5 cellular contexts compared by ENCODE assay signal in genomic region chr9:105268254-105268653, GRCh38. TPM values are rescaled to one million over a fixed set of nuclear protein-coding genes. Genes with fewer than 3 reads are reported as not detected.
DNase-seq lines count a peak whose midpoint lies in the region; ATAC-seq and TF ChIP-seq lines count a peak whose summit lies in the region.
"Not testable (repeated sequence)": the region's sequence is repeated elsewhere in the genome, so short reads cannot be mapped to it uniquely, and the experiment has no call there.

No MANE protein-coding gene starts in this region.

- not testable (repeated sequence) for DNase-seq in GM23338 (ENCODE audit: low spot score); WTC11 (ENCODE audit: low spot score); left lobe of liver (ENCODE audit: low spot score); substantia nigra (lab: John Stamatoyannopoulos, UW)
- peak; percentile 37 for DNase-seq in midbrain (lab: John Stamatoyannopoulos, UW)

- POLR2A ChIA-PET in WTC11 (lab: Charles Lee), result not testable (repeated sequence)

- not testable (repeated sequence) for H3K36me3 ChIP-seq in GM23338 (ENCODE audit: insufficient read depth)

- not testable (repeated sequence) for H3K4me3 Mint-ChIP-seq in GM23338, WTC11

- ATAC-seq in GM23338, WTC11: not testable (repeated sequence)
- ATAC-seq in left lobe of liver, result peak; percentile 58

- H3K9me2 ChIP-seq in GM23338 (ENCODE audit: insufficient read depth), result not testable (repeated sequence)

- not testable (repeated sequence) for H3F3A ChIP-seq in GM23338 (replicated peaks; ENCODE audit: low read depth)

- not testable (repeated sequence) for H3K4me3 ChIP-seq in GM23338

- H3K4me1 Mint-ChIP-seq in GM23338, result peaks cover 33% of the 10 kb centered on the region
- H3K4me1 Mint-ChIP-seq in WTC11, result peaks cover 34% of the 10 kb centered on the region

- CTCF ChIA-PET in WTC11 (lab: Charles Lee), result interaction anchor here (1.1 kb wide), 1 partner anchor 12 kb away, joined by 3 read pairs; no protein-coding TSS in a partner anchor

- not testable (repeated sequence) for TF ChIP-seq CTCF in GM23338 (conservative IDR thresholded peaks at IDR 0.05; ENCODE audit: low read depth in 2 of 2); WTC11 (IDR thresholded peaks at IDR 0.05)

- not testable (repeated sequence) for H3K36me3 Mint-ChIP-seq in GM23338 (ENCODE audit: low read depth); WTC11

- not testable (repeated sequence) for H3K27me3 Mint-ChIP-seq in GM23338 (ENCODE audit: insufficient read depth, low read depth, poor library complexity); WTC11 (ENCODE audit: low read depth)

- H3K9me3 Mint-ChIP-seq in GM23338, WTC11: not testable (repeated sequence)

- not testable (repeated sequence) for H3K4me2 ChIP-seq in GM23338

- H4K20me1 ChIP-seq in GM23338 (replicated peaks; ENCODE audit: insufficient read depth), result not testable (repeated sequence)

- H3K79me2 ChIP-seq in GM23338 (replicated peaks; ENCODE audit: insufficient read depth), result peaks cover 97% of the 10 kb centered on the region

- 0 out of 2 replicates have a peak overlapping the region, but pooled peaks have one; percentile 21 for H3K27ac Mint-ChIP-seq in GM23338
- peak overlapping the region; percentile 34; the same call in 1 of the 2 replicates for H3K27ac Mint-ChIP-seq in WTC11

- H3K4me1 ChIP-seq in GM23338 (ENCODE audit: insufficient read depth), result peaks cover 13% of the 10 kb centered on the region

- H2AFZ ChIP-seq in GM23338, result not testable (repeated sequence)

- not testable (repeated sequence) for H3K27ac ChIP-seq in GM23338 (ENCODE audit: low read depth)
- H3K27ac ChIP-seq in substantia nigra (ENCODE audit: low read depth, low read length, poor library complexity, severe bottlenecking), result peak overlapping the region; percentile 18

- H3K27me3 ChIP-seq in GM23338 (ENCODE audit: insufficient read depth), result not testable (repeated sequence)

RNA-seq across cellular contexts. Expression of gene SLC44A1, which starts 23.8 kb away (rescaled TPM):
- total RNA-seq in GM23338 (2014; rRNA removed; shearing (Covaris generic)), result 74.4 and 75.0 TPM in 2 replicates
- polyA plus RNA-seq in GM23338 (2016; fragmentation: Nextera tagmentation; extraction: Ambion mirVana), result 14.9 and 15.0 TPM in 2 replicates
- total RNA-seq in WTC11 (2021) (45.9 to 48.9 TPM (median 47.6 TPM) in 3 replicates), left lobe of liver (54.1 TPM)
